ENCODE assay signal across 8 cellular contexts in the genomic region with DNA sequence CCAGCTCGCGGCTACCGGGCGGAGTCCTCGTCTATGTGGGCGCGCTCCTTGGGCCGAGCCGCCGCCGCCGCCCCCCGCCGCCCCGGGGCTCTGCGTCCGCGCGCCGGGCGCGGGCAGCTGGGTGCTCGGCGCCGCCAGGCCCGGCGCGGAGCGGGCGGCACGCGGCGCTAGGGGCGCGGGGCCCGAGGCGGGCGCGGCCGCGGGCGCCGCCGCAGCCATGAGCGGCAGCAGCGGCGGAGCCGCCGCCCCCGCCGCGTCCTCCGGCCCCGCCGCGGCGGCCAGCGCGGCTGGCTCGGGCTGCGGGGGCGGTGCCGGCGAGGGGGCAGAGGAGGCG. TPM values are rescaled to one million over a fixed set of nuclear protein-coding genes. Genes with fewer than 3 reads are reported as not detected.
DNase-seq lines count a peak whose midpoint lies in the region; ATAC-seq and TF ChIP-seq lines count a peak whose summit lies in the region.

No MANE protein-coding gene starts in this region.

- ATAC-seq in HG02623 (IDR thresholded peaks at IDR 0.05; ENCODE audit: unreplicated experiment) (peak; percentile 7), T-cell (replicated peaks in 1 of 4) (peak in 3 of 4 experiments; percentile 20 to 23 (median 22)), right lobe of liver (no peak)

- no peaks in the 10 kb centered on the region for H3K9me3 Mint-ChIP-seq in T-cell

- H3K4me3 Mint-ChIP-seq in T-cell: peak overlapping the region in 1 of 3 donors; percentile 81

- POLR2A ChIA-PET in T-cell (lab: Charles Lee): interaction anchor here in 1 of 2 donors (0.7 kb wide), 1 partner anchor 35 kb away, joined by 3 read pairs; no protein-coding TSS in a partner anchor

- DNase-seq in GM12865 (ENCODE audit: low read depth) (no peak), T-cell (no peak), right lobe of liver (no peak), superior temporal gyrus (ENCODE audit: extremely low spot score) (no peak), KG1 (lab: John Stamatoyannopoulos, UW) (no peak), HuH-7 (ENCODE audit: low spot score) (no peak)
- no peak for DNase-seq in activated effector memory CD4-positive, alpha-beta T cell treated with anti-CD3 and anti-CD28 coated beads, Interleukin-2, amount 50 U/mL, for 16 hours

- WGBS in right lobe of liver (ENCODE audit: insufficient coverage, low coverage, low lambda C conversion rate, missing lambda C conversion rate): 7% methylated on average over 3 of the region's 65 CpGs

- H3K27me3 Mint-ChIP-seq in T-cell: peaks cover 15 to 59% of the 10 kb centered on the region in 2 donors

- intact Hi-C loops in right lobe of liver (cut with DNase I): no loop called here

- H3K27ac ChIP-seq in right lobe of liver: peak overlapping the region; percentile 89 to 94 (median 91)

- H3K36me3 ChIP-seq in right lobe of liver: no peaks in the 10 kb centered on the region

- no peak for TF ChIP-seq POLR2A in right lobe of liver (IDR thresholded peaks at IDR 0.05)

- peaks cover 0 to 33% (median 14%) of the 10 kb centered on the region in 4 donors for H3K4me1 ChIP-seq in right lobe of liver

- peaks cover 8 to 22% (median 21%) of the 10 kb centered on the region in 3 donors for H3K4me1 Mint-ChIP-seq in T-cell

- H3K36me3 Mint-ChIP-seq in T-cell: no peaks in the 10 kb centered on the region

- H3K27me3 ChIP-seq in right lobe of liver: no peaks in the 10 kb centered on the region

- no peaks in the 10 kb centered on the region for H3K9me3 ChIP-seq in right lobe of liver

- CTCF ChIA-PET in T-cell (lab: Charles Lee): no interaction called here

- TF ChIP-seq CTCF in GM12865 (IDR thresholded peaks at IDR 0.05; ENCODE audit: insufficient read depth, low read depth, low read length, missing control alignments): no peak
- TF ChIP-seq CTCF in right lobe of liver (IDR thresholded peaks at IDR 0.05): no peak

- H3K27ac Mint-ChIP-seq in T-cell: no peak overlapping the region

- H3K4me3 ChIP-seq in GM12865 (ENCODE audit: low read depth, low read length) (peak overlapping the region; percentile 99; the same call in 1 of the 2 replicates), right lobe of liver (peak overlapping the region; percentile 56 to 75 (median 73))

RNA-seq across cellular contexts. Expression of a gene that starts 0.3 kb away (rescaled TPM):
- 10 to 100 TPM in 3 of 5 donors, 1 to 10 TPM in 2; 6.2 to 31.1 (median 11.8) TPM for total RNA-seq in T-cell
- 10 to 100 TPM; 34.7 to 63.5 (median 50.2) TPM for total RNA-seq in right lobe of liver

Comparison
In these comparisons a context has a peak if more than half of its experiments do, and no peak if none do; other contexts are left out.
1. ATAC-seq: peak in HG02623 (single experiment) and T-cell (3 of 4); none in right lobe of liver (0 of 4).